In genomic region chr22:22710719-22711531, GRCh38 we compare ENCODE assay signal across 8 cellular contexts.
DNase-seq lines count a peak whose midpoint lies in the region; ATAC-seq, FAIRE-seq and TF ChIP-seq lines count a peak whose summit lies in the region.

No MANE protein-coding gene starts in this region.

- H3K4me3 ChIP-seq in LNCaP clone FGC (ENCODE audit: low read depth, low read length) (no peak overlapping the region), mucosa of descending colon (no peak overlapping the region)

- H3K36me3 ChIP-seq in mucosa of descending colon (ENCODE audit: low read depth), result no peaks in the 10 kb centered on the region

- TF ChIP-seq CTCF in LNCaP clone FGC (IDR thresholded peaks at IDR 0.05; ENCODE audit: control insufficient read depth, extremely low read depth, insufficient read depth) (peak; percentile 74), mucosa of descending colon (IDR thresholded peaks at IDR 0.05) (peak; percentile 98)

- H3K9me3 ChIP-seq in mucosa of descending colon, result no peaks in the 10 kb centered on the region

- no peak for FAIRE-seq in RCC 7860 (lab: Jason Lieb, UNC)

- ATAC-seq in mucosa of descending colon (peak; percentile 86), HG03378 (IDR thresholded peaks at IDR 0.05; ENCODE audit: unreplicated experiment) (no peak)

- intact Hi-C loops in mucosa of descending colon (cut with DNase I, micrococcal nuclease), result no loop called here

- DNase-seq in ELR (ENCODE audit: low read depth) (peak; percentile 14), LNCaP clone FGC (ENCODE audit: low read depth) (peak; percentile 76), dermis microvascular lymphatic vessel endothelial cell (ENCODE audit: low read depth in 2 of 2) (peak; percentile 5 to 48), mucosa of descending colon (peak; percentile 71 to 83 (median 81)), RCC 7860 (ENCODE audit: low spot score) (no peak)
- peak; percentile 70 to 73 for DNase-seq in activated CD4-positive, alpha-beta T cell treated with anti-CD3 and anti-CD28 coated beads, Interleukin-2, amount 50 U/mL, for 4 hours
- peak; percentile 39 to 45 for DNase-seq in stimulated activated CD8-positive, alpha-beta memory T cell treated with anti-CD3 and anti-CD28 coated beads, Interleukin-7, amount 100 ng/mL, for 48 hours (ENCODE audit: extremely low read depth in 1 of 2, low read depth in 1 of 2)

- no peaks in the 10 kb centered on the region for H3K4me1 ChIP-seq in mucosa of descending colon (ENCODE audit: low read depth)
